ENCODE assay signal across 1 cellular context in genomic region chr20:46126440-46127056, GRCh38.
TF ChIP-seq lines count a peak whose summit lies in the region.

No MANE protein-coding gene starts in this region.

TF ChIP-seq in HepG2, 621 proteins besides CTCF, POLR2A, EP300 and RAD21 (continued from another document and continues in another):
- TF ChIP-seq, protein P1, sequence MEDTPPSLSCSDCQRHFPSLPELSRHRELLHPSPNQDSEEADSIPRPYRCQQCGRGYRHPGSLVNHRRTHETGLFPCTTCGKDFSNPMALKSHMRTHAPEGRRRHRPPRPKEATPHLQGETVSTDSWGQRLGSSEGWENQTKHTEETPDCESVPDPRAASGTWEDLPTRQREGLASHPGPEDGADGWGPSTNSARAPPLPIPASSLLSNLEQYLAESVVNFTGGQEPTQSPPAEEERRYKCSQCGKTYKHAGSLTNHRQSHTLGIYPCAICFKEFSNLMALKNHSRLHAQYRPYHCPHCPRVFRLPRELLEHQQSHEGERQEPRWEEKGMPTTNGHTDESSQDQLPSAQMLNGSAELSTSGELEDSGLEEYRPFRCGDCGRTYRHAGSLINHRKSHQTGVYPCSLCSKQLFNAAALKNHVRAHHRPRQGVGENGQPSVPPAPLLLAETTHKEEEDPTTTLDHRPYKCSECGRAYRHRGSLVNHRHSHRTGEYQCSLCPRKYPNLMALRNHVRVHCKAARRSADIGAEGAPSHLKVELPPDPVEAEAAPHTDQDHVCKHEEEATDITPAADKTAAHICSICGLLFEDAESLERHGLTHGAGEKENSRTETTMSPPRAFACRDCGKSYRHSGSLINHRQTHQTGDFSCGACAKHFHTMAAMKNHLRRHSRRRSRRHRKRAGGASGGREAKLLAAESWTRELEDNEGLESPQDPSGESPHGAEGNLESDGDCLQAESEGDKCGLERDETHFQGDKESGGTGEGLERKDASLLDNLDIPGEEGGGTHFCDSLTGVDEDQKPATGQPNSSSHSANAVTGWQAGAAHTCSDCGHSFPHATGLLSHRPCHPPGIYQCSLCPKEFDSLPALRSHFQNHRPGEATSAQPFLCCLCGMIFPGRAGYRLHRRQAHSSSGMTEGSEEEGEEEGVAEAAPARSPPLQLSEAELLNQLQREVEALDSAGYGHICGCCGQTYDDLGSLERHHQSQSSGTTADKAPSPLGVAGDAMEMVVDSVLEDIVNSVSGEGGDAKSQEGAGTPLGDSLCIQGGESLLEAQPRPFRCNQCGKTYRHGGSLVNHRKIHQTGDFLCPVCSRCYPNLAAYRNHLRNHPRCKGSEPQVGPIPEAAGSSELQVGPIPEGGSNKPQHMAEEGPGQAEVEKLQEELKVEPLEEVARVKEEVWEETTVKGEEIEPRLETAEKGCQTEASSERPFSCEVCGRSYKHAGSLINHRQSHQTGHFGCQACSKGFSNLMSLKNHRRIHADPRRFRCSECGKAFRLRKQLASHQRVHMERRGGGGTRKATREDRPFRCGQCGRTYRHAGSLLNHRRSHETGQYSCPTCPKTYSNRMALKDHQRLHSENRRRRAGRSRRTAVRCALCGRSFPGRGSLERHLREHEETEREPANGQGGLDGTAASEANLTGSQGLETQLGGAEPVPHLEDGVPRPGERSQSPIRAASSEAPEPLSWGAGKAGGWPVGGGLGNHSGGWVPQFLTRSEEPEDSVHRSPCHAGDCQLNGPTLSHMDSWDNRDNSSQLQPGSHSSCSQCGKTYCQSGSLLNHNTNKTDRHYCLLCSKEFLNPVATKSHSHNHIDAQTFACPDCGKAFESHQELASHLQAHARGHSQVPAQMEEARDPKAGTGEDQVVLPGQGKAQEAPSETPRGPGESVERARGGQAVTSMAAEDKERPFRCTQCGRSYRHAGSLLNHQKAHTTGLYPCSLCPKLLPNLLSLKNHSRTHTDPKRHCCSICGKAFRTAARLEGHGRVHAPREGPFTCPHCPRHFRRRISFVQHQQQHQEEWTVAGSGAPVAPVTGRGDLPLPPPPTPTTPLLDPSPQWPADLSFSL (CRISPR knock-in tag; IDR thresholded peaks at IDR 0.05): peak; percentile 59
- peak; percentile 77; the same call in 1 of the 2 replicates for TF ChIP-seq CHD4 (IDR thresholded peaks at IDR 0.05; ENCODE audit: borderline replicate concordance, low read length)
- TF ChIP-seq MIER2 (CRISPR knock-in tag; IDR thresholded peaks at IDR 0.05): peak; percentile 46; the same call in 1 of the 2 replicates
- TF ChIP-seq, protein P2, sequence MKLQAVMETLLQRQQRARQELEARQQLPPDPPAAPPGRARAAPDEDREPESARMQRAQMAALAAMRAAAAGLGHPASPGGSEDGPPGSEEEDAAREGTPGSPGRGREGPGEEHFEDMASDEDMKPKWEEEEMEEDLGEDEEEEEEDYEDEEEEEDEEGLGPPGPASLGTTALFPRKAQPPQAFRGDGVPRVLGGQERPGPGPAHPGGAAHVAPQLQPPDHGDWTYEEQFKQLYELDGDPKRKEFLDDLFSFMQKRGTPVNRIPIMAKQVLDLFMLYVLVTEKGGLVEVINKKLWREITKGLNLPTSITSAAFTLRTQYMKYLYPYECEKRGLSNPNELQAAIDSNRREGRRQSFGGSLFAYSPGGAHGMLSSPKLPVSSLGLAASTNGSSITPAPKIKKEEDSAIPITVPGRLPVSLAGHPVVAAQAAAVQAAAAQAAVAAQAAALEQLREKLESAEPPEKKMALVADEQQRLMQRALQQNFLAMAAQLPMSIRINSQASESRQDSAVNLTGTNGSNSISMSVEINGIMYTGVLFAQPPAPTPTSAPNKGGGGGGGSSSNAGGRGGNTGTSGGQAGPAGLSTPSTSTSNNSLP (IDR thresholded peaks at IDR 0.05; ENCODE audit: low read depth, low read length): peak; percentile 24; the same call in 1 of the 2 replicates
- TF ChIP-seq ARID5B (CRISPR knock-in tag; IDR thresholded peaks at IDR 0.05): peak; percentile 56; the same call in 1 of the 2 replicates
- TF ChIP-seq ZNF556 (CRISPR knock-in tag; IDR thresholded peaks at IDR 0.05; ENCODE audit: borderline replicate concordance): no peak
- 0 out of 2 replicates have a peak, but pooled peaks have one; percentile 16 for TF ChIP-seq FOXA3 (CRISPR knock-in tag; IDR thresholded peaks at IDR 0.05)
- TF ChIP-seq HNRNPUL1 (IDR thresholded peaks at IDR 0.05; ENCODE audit: low read depth, low read length): no peak
- peak; percentile 65; the same call in 1 of the 3 replicates for TF ChIP-seq MXI1 (IDR thresholded peaks at IDR 0.05; ENCODE audit: borderline replicate concordance, low read depth, low read length)
- TF ChIP-seq CEBPB (IDR thresholded peaks at IDR 0.05; ENCODE audit: borderline replicate concordance, low read depth, low read length): peak; percentile 97
- TF ChIP-seq KAT2B (IDR thresholded peaks at IDR 0.05; ENCODE audit: borderline replicate concordance, low read depth, low read length): no peak
- 0 out of 2 replicates have a peak, but pooled peaks have one; percentile 37 for TF ChIP-seq HDAC1 (CRISPR knock-in tag; IDR thresholded peaks at IDR 0.05)
- TF ChIP-seq ZKSCAN5 (CRISPR knock-in tag; IDR thresholded peaks at IDR 0.05): no peak
- peak; percentile 99 for TF ChIP-seq ZBTB43 (CRISPR knock-in tag; conservative IDR thresholded peaks at IDR 0.05)
- TF ChIP-seq, protein P3, sequence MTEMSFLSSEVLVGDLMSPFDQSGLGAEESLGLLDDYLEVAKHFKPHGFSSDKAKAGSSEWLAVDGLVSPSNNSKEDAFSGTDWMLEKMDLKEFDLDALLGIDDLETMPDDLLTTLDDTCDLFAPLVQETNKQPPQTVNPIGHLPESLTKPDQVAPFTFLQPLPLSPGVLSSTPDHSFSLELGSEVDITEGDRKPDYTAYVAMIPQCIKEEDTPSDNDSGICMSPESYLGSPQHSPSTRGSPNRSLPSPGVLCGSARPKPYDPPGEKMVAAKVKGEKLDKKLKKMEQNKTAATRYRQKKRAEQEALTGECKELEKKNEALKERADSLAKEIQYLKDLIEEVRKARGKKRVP (CRISPR knock-in tag; IDR thresholded peaks at IDR 0.05): peak in 1 of 2 experiments; percentile 27; a peak in 1 of 4 replicates
- peak; percentile 41; the same call in 1 of the 2 replicates for TF ChIP-seq BCL6 (CRISPR knock-in tag; IDR thresholded peaks at IDR 0.05)
- peak; percentile 38; the same call in 1 of the 2 replicates for TF ChIP-seq HNF1B (CRISPR knock-in tag; IDR thresholded peaks at IDR 0.05)
- peak; percentile 85 for TF ChIP-seq MLX (CRISPR knock-in tag; IDR thresholded peaks at IDR 0.05)
- TF ChIP-seq ZNF563 (CRISPR knock-in tag; IDR thresholded peaks at IDR 0.05): peak; percentile 63; the same call in 1 of the 2 replicates
- no peak for TF ChIP-seq ZNF282 (IDR thresholded peaks at IDR 0.05; ENCODE audit: partially characterized antibody)
- TF ChIP-seq ZNF629 (CRISPR knock-in tag; conservative IDR thresholded peaks at IDR 0.05): peak; percentile 95
- no peak for TF ChIP-seq ZNF382 (CRISPR knock-in tag; IDR thresholded peaks at IDR 0.05; ENCODE audit: borderline replicate concordance)
- peak; percentile 30; the same call in 1 of the 2 replicates for TF ChIP-seq USF2 (IDR thresholded peaks at IDR 0.05; ENCODE audit: low read depth, low read length)
- TF ChIP-seq USF2 (CRISPR knock-in tag; IDR thresholded peaks at IDR 0.05; ENCODE audit: borderline replicate concordance): no peak
- TF ChIP-seq SOX6 (IDR thresholded peaks at IDR 0.05): no peak
- TF ChIP-seq SOX6 (CRISPR knock-in tag; IDR thresholded peaks at IDR 0.05): peak; percentile 71
- TF ChIP-seq SP1 (IDR thresholded peaks at IDR 0.05): no peak
- TF ChIP-seq SP1 (CRISPR knock-in tag; IDR thresholded peaks at IDR 0.05): no peak
- TF ChIP-seq HNF4A (CRISPR knock-in tag; IDR thresholded peaks at IDR 0.05): peak; percentile 68
- peak; percentile 60; the same call in 1 of the 2 replicates for TF ChIP-seq JUNB (CRISPR knock-in tag; IDR thresholded peaks at IDR 0.05; ENCODE audit: borderline replicate concordance)
- TF ChIP-seq MAX (IDR thresholded peaks at IDR 0.05): peak; percentile 57; the same call in 1 of the 2 replicates
- TF ChIP-seq FOSL2 (CRISPR knock-in tag; IDR thresholded peaks at IDR 0.05): peak; percentile 75
- peak; percentile 96 for TF ChIP-seq ZNF3 (CRISPR knock-in tag; IDR thresholded peaks at IDR 0.05)
- no peak for TF ChIP-seq NFIC (IDR thresholded peaks at IDR 0.05; ENCODE audit: low read length)
- peak; percentile 59 for TF ChIP-seq TEAD3 (CRISPR knock-in tag; optimal IDR thresholded peaks at IDR 0.05; ENCODE audit: borderline replicate concordance)
- no peak for TF ChIP-seq ZNF512 (CRISPR knock-in tag; IDR thresholded peaks at IDR 0.05)
- TF ChIP-seq ZMYM3 (CRISPR knock-in tag; IDR thresholded peaks at IDR 0.05): peak; percentile 88
- TF ChIP-seq ARNTL (CRISPR knock-in tag; IDR thresholded peaks at IDR 0.05): peak; percentile 84
